17 cellular contexts compared by ENCODE assay signal in the genomic region with DNA sequence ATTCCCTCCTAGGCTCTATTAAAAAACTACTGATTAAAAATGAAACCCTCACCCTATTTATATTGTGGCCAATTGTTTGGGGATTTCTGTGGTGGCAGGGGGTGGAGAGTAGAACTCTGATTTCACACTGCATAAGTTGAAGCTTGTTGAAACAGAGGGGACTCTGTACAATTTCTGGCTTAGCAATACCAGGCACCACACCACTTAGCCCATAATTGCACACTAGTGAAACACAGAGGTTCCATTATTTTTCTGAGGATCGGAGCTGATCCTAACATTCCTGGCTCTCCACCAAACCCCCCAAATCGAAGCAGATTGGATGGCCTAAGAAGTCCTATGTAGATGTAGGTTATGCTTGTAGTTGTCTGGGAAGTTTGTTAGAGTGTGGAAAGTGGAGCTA. TPM values are rescaled to one million over a fixed set of nuclear protein-coding genes. Genes with fewer than 3 reads are reported as not detected.
DNase-seq lines count a peak whose midpoint lies in the region; FAIRE-seq and TF ChIP-seq lines count a peak whose summit lies in the region.
"Had no signal": no experiment of that assay in that cellular context is flagged by ENCODE, and none has a peak within 500 bp of the region (broad histone marks: within the 10 kb centered on the region; RNA-seq: fewer than 3 reads in every experiment).

No MANE protein-coding gene starts in this region.

- H3K27ac Mint-ChIP-seq in endodermal cell, result peak overlapping the region; percentile 37
- peak overlapping the region; percentile 74 to 87 (median 80) for H3K27ac Mint-ChIP-seq in nephron
- no peak overlapping the region for H3K27ac Mint-ChIP-seq in activated T-helper 2 cell treated with anti-CD3 and anti-CD28 coated beads, Interferon-gamma antibody, Interleukin-2, Interleukin-4, amounts not matched to agents 10 μg/mL and 5 μg/mL and 100 μg/mL, durations not matched to agents 14 hours and 24 hours and 36 hours
- H3K27ac Mint-ChIP-seq in activated naive CD8-positive, alpha-beta T cell treated with anti-CD3 and anti-CD28 coated beads for 36 hours, result no peak overlapping the region
- H3K27ac Mint-ChIP-seq: CD4-positive, alpha-beta memory T cell had no signal

- H3K9me3 Mint-ChIP-seq in endodermal cell, result no peaks in the 10 kb centered on the region
- no peaks in the 10 kb centered on the region for H3K9me3 Mint-ChIP-seq in nephron
- H3K9me3 Mint-ChIP-seq in activated T-helper 2 cell treated with anti-CD3 and anti-CD28 coated beads, Interferon-gamma antibody, Interleukin-2, Interleukin-4, amounts not matched to agents 10 μg/mL and 5 μg/mL and 100 μg/mL, durations not matched to agents 14 hours and 24 hours and 36 hours, result peaks cover 5% of the 10 kb centered on the region
- peaks cover 1% of the 10 kb centered on the region for H3K9me3 Mint-ChIP-seq in activated naive CD8-positive, alpha-beta T cell treated with anti-CD3 and anti-CD28 coated beads for 36 hours

- no peaks in the 10 kb centered on the region for H3K27me3 Mint-ChIP-seq in endodermal cell (ENCODE audit: insufficient read depth)
- peaks cover 5% of the 10 kb centered on the region for H3K27me3 Mint-ChIP-seq in nephron (ENCODE audit: low read depth)
- H3K27me3 Mint-ChIP-seq in activated T-helper 2 cell treated with anti-CD3 and anti-CD28 coated beads, Interferon-gamma antibody, Interleukin-2, Interleukin-4, amounts not matched to agents 10 μg/mL and 5 μg/mL and 100 μg/mL, durations not matched to agents 14 hours and 24 hours and 36 hours (ENCODE audit: low read depth), result no peaks in the 10 kb centered on the region
- no peaks in the 10 kb centered on the region for H3K27me3 Mint-ChIP-seq in activated naive CD8-positive, alpha-beta T cell treated with anti-CD3 and anti-CD28 coated beads for 36 hours
- H3K27me3 Mint-ChIP-seq: CD4-positive, alpha-beta memory T cell had no signal

- H3K9me3 ChIP-seq in endodermal cell (ENCODE audit: control insufficient read depth, low read length), result no peaks in the 10 kb centered on the region

- H3K4me1 Mint-ChIP-seq in endodermal cell, result peaks cover 29% of the 10 kb centered on the region
- H3K4me1 Mint-ChIP-seq in nephron, result peaks cover 54% of the 10 kb centered on the region
- H3K4me1 Mint-ChIP-seq in activated T-helper 2 cell treated with anti-CD3 and anti-CD28 coated beads, Interferon-gamma antibody, Interleukin-2, Interleukin-4, amounts not matched to agents 10 μg/mL and 5 μg/mL and 100 μg/mL, durations not matched to agents 14 hours and 24 hours and 36 hours (ENCODE audit: low read depth), result no peaks in the 10 kb centered on the region
- no peaks in the 10 kb centered on the region for H3K4me1 Mint-ChIP-seq in activated naive CD8-positive, alpha-beta T cell treated with anti-CD3 and anti-CD28 coated beads for 36 hours
- H3K4me1 Mint-ChIP-seq: CD4-positive, alpha-beta memory T cell had no signal

- H3K27ac ChIP-seq in endodermal cell (ENCODE audit: low read depth, low read length), result peak overlapping the region; percentile 21
- H3K27ac ChIP-seq: GM23248, SK-N-MC had no signal

- H3K36me3 Mint-ChIP-seq in endodermal cell (ENCODE audit: low read depth) (no peaks in the 10 kb centered on the region), nephron (ENCODE audit: low read depth) (peaks cover 4% of the 10 kb centered on the region)
- no peaks in the 10 kb centered on the region for H3K36me3 Mint-ChIP-seq in activated T-helper 2 cell treated with anti-CD3 and anti-CD28 coated beads, Interferon-gamma antibody, Interleukin-2, Interleukin-4, amounts not matched to agents 10 μg/mL and 5 μg/mL and 100 μg/mL, durations not matched to agents 14 hours and 24 hours and 36 hours (ENCODE audit: low read depth)
- H3K36me3 Mint-ChIP-seq in activated naive CD8-positive, alpha-beta T cell treated with anti-CD3 and anti-CD28 coated beads for 36 hours, result no peaks in the 10 kb centered on the region
- H3K36me3 Mint-ChIP-seq: CD4-positive, alpha-beta memory T cell had no signal

- DNase-seq in RPMI7951 (ENCODE audit: low read depth) (peak; percentile 54), endodermal cell (no peak), frontal cortex (ENCODE audit: low spot score in 2 of 2) (no peak), NCI-H1092 treated with DMSO at 0.1 percent for 48 hours (lab: John Stamatoyannopoulos, UW) (no peak)
- no peak for DNase-seq in activated T-helper 2 cell treated with anti-CD3 and anti-CD28 coated beads, Interferon-gamma antibody, Interleukin-2, Interleukin-4, amounts not matched to agents 10 μg/mL and 5 μg/mL and 100 μg/mL, durations not matched to agents 14 hours and 24 hours and 36 hours (ENCODE audit: low spot score)
- DNase-seq in activated naive CD8-positive, alpha-beta T cell treated with anti-CD3 and anti-CD28 coated beads for 36 hours, result no peak
- DNase-seq: CD4-positive, alpha-beta memory T cell; DMS79; GM23248; HCEC 1CT; NCI-H1436 treated with DMSO at 0.1 percent for 48 hours; NCI-H2029 treated with DMSO at 0.1 percent for 48 hours; NCI-H524 treated with DMSO at 0.1 percent for 48 hours had no signal

- no peaks in the 10 kb centered on the region for H3K27me3 ChIP-seq in endodermal cell (ENCODE audit: control insufficient read depth, insufficient read depth, low read length, poor library complexity, severe bottlenecking)

- no peaks in the 10 kb centered on the region for H3K36me3 ChIP-seq in endodermal cell (ENCODE audit: control insufficient read depth, insufficient read depth, low read length)

- no peak overlapping the region for H3K4me3 ChIP-seq in endodermal cell (ENCODE audit: low read length)
- H3K4me3 ChIP-seq: GM23248, K562, SK-N-MC had no signal

- H3K4me3 Mint-ChIP-seq in endodermal cell (no peak overlapping the region), nephron (no peak overlapping the region)
- H3K4me3 Mint-ChIP-seq in activated T-helper 2 cell treated with anti-CD3 and anti-CD28 coated beads, Interferon-gamma antibody, Interleukin-2, Interleukin-4, amounts not matched to agents 10 μg/mL and 5 μg/mL and 100 μg/mL, durations not matched to agents 14 hours and 24 hours and 36 hours (ENCODE audit: low read depth), result no peak overlapping the region
- H3K4me3 Mint-ChIP-seq in activated naive CD8-positive, alpha-beta T cell treated with anti-CD3 and anti-CD28 coated beads for 36 hours, result no peak overlapping the region
- H3K4me3 Mint-ChIP-seq: CD4-positive, alpha-beta memory T cell had no signal

- TF ChIP-seq CTCF in endodermal cell (conservative IDR thresholded peaks at IDR 0.05), result no peak
- TF ChIP-seq CTCF in nephron (IDR thresholded peaks at IDR 0.05; ENCODE audit: unreplicated experiment in 3 of 3), result no peak

- FAIRE-seq in frontal cortex (lab: Jason Lieb, UNC), result no peak
- FAIRE-seq: D721Med, K562 had no signal

- no peak overlapping the region for H3K9ac ChIP-seq in endodermal cell (ENCODE audit: extremely low read depth, low read length, poor library complexity, severe bottlenecking)
- H3K9ac ChIP-seq: GM23248 had no signal

- H3K4me1 ChIP-seq in endodermal cell (ENCODE audit: control insufficient read depth, insufficient read depth, low read length), result peaks cover 10% of the 10 kb centered on the region

- intact Hi-C loops in activated T-helper 2 cell treated with anti-CD3 and anti-CD28 coated beads, Interferon-gamma antibody, Interleukin-2, Interleukin-4, amounts not matched to agents 10 μg/mL and 5 μg/mL and 100 μg/mL, durations not matched to agents 14 hours and 24 hours and 36 hours (cut with micrococcal nuclease), result no loop called here

- WGBS in endodermal cell (ENCODE audit: insufficient coverage in 1 of 2, insufficient read length in 1 of 2), 2 experiments, result 98% methylated on average over 2 of the region's 2 CpGs; no CpG with 5 or more reads in 1 of the 2 experiments

RNA-seq across cellular contexts. Expression of a gene that starts 47.0 kb away (rescaled TPM):
- 26.4 and 40.4 TPM in 2 replicates for total RNA-seq in RPMI7951 (2014; rRNA removed; shearing (Covaris generic))
- total RNA-seq in endodermal cell (1 to 10 TPM; 4.8 to 5.6 TPM), frontal cortex (154 TPM)
- 318 TPM for polyA plus RNA-seq in endodermal cell (2013, experiment 1 of 2)
- polyA plus RNA-seq in endodermal cell (2013, experiment 2 of 2), result 303 TPM
- total RNA-seq in activated T-helper 2 cell treated with anti-CD3 and anti-CD28 coated beads, Interferon-gamma antibody, Interleukin-2, Interleukin-4, amounts not matched to agents 10 μg/mL and 5 μg/mL and 100 μg/mL, durations not matched to agents 14 hours and 24 hours and 36 hours, result 0.11 and 0.18 TPM in 2 replicates
- not detected for total RNA-seq in activated naive CD8-positive, alpha-beta T cell treated with anti-CD3 and anti-CD28 coated beads for 36 hours
- total RNA-seq: CD4-positive, alpha-beta memory T cell; K562 had no signal
- polyA plus RNA-seq: K562 had no signal

Comparison
In these comparisons a context has a peak if more than half of its experiments do, and no peak if none do; other contexts are left out.
1. H3K27ac Mint-ChIP-seq: peak in endodermal cell (single experiment) and nephron (3 of 3); none in activated T-helper 2 cell treated with anti-CD3 and anti-CD28 coated beads, Interferon-gamma antibody, Interleukin-2, Interleukin-4, amounts not matched to agents 10 μg/mL and 5 μg/mL and 100 μg/mL, durations not matched to agents 14 hours and 24 hours and 36 hours (single experiment) and activated naive CD8-positive, alpha-beta T cell treated with anti-CD3 and anti-CD28 coated beads for 36 hours (single experiment).